1 cellular context compared by ENCODE assay signal in the genomic region with DNA sequence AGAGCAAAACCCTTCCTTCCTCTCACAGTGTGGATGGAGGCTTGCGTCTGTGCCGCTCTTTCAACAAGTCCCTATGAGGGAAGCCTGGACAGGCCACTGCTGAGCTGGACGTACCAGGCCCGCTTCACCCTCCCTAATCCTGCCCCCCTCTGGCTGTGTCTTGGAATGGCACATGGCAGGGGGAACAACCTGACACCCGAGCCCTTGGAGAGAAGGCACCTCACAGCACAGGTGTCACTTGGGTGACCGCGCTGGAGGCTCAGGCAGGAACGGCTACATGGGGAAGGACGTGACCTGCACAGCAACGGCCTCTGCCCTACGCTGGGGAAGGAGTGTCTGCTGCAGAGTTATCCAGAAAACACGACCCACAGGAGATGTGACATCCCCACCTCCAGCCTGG.
TF ChIP-seq lines count a peak whose summit lies in the region.

No MANE protein-coding gene starts in this region.

TF ChIP-seq in SK-N-SH treated with all-trans-retinoic acid at 6 μM for 48 hours, 23 proteins besides CTCF, POLR2A, EP300 and RAD21 (continued from another document):
- TF ChIP-seq PPARA (CRISPR knock-in tag; IDR thresholded peaks at IDR 0.05; ENCODE audit: borderline replicate concordance): no peak
